In the genomic region with DNA sequence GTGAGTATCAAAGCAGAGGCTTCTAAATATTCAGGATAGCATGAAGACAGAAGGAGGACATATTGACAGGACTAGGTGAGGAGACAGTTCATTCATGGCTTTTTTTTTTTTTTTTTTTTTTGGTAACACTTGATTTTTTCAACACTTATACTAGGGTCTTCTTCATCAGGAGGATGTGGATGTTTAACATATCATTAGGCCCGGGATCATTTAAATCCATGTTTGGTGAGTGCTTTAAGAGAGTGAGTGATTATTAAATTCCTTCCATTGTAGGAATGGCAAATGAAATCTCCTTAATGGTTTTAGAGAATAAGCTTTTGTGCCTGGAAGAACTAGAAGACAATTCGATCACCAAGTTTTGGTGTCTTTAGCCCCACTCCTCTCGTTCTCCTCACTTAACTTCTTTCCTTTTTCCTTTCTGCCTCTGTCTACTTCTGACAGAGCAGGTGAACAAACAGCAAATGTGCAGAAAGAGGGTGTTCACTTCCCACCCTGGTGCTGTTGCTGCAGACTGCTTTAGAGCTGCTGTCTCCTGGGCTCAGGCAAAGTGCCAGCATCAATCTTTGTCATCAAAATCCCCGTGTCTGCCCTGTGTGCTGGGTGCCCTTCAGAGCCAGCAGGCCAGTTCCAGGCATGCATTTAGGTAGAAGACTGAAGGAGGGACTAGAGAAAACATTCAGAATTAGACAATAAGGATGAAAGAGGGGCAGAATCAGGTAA, we compare ENCODE assay signal across 1 cellular context.
TF ChIP-seq lines count a peak whose summit lies in the region.

No MANE protein-coding gene starts in this region.

TF ChIP-seq in HepG2, 621 proteins besides CTCF, POLR2A, EP300 and RAD21:
- no peak for TF ChIP-seq ATF7 (IDR thresholded peaks at IDR 0.05)
- TF ChIP-seq ATF7 (CRISPR knock-in tag; IDR thresholded peaks at IDR 0.05), result no peak
- no peak for TF ChIP-seq ZNF713 (CRISPR knock-in tag; IDR thresholded peaks at IDR 0.05)
- TF ChIP-seq, protein P1, sequence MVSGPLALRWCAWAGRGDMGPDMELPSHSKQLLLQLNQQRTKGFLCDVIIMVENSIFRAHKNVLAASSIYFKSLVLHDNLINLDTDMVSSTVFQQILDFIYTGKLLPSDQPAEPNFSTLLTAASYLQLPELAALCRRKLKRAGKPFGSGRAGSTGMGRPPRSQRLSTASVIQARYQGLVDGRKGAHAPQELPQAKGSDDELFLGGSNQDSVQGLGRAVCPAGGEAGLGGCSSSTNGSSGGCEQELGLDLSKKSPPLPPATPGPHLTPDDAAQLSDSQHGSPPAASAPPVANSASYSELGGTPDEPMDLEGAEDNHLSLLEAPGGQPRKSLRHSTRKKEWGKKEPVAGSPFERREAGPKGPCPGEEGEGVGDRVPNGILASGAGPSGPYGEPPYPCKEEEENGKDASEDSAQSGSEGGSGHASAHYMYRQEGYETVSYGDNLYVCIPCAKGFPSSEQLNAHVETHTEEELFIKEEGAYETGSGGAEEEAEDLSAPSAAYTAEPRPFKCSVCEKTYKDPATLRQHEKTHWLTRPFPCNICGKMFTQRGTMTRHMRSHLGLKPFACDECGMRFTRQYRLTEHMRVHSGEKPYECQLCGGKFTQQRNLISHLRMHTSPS (CRISPR knock-in tag; IDR thresholded peaks at IDR 0.05; ENCODE audit: low read depth), result peak; percentile 38; the same call in 1 of the 2 replicates
- TF ChIP-seq KDM4B (CRISPR knock-in tag; IDR thresholded peaks at IDR 0.05), result no peak
- TF ChIP-seq PAXIP1 (CRISPR knock-in tag; conservative IDR thresholded peaks at IDR 0.05), result no peak
- TF ChIP-seq, protein P2, sequence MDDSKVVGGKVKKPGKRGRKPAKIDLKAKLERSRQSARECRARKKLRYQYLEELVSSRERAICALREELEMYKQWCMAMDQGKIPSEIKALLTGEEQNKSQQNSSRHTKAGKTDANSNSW (CRISPR knock-in tag; IDR thresholded peaks at IDR 0.05; ENCODE audit: borderline replicate concordance), result no peak
- 0 out of 2 replicates have a peak, but pooled peaks have one; percentile 13 for TF ChIP-seq SALL1 (CRISPR knock-in tag; IDR thresholded peaks at IDR 0.05)
- TF ChIP-seq TMF1 (CRISPR knock-in tag; IDR thresholded peaks at IDR 0.05; ENCODE audit: low read depth), result no peak
- TF ChIP-seq ZNF292 (CRISPR knock-in tag; IDR thresholded peaks at IDR 0.05; ENCODE audit: borderline replicate concordance, low read depth), result peak; percentile 39; the same call in 1 of the 2 replicates
- 0 out of 2 replicates have a peak, but pooled peaks have one; percentile 23 for TF ChIP-seq FOSL2 (CRISPR knock-in tag; IDR thresholded peaks at IDR 0.05)
- TF ChIP-seq ZBTB33 (CRISPR knock-in tag; IDR thresholded peaks at IDR 0.05), result no peak
- TF ChIP-seq IRF9 (CRISPR knock-in tag; IDR thresholded peaks at IDR 0.05; ENCODE audit: borderline replicate concordance), result no peak
- TF ChIP-seq, protein P3, sequence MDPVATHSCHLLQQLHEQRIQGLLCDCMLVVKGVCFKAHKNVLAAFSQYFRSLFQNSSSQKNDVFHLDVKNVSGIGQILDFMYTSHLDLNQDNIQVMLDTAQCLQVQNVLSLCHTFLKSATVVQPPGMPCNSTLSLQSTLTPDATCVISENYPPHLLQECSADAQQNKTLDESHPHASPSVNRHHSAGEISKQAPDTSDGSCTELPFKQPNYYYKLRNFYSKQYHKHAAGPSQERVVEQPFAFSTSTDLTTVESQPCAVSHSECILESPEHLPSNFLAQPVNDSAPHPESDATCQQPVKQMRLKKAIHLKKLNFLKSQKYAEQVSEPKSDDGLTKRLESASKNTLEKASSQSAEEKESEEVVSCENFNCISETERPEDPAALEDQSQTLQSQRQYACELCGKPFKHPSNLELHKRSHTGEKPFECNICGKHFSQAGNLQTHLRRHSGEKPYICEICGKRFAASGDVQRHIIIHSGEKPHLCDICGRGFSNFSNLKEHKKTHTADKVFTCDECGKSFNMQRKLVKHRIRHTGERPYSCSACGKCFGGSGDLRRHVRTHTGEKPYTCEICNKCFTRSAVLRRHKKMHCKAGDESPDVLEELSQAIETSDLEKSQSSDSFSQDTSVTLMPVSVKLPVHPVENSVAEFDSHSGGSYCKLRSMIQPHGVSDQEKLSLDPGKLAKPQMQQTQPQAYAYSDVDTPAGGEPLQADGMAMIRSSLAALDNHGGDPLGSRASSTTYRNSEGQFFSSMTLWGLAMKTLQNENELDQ (CRISPR knock-in tag; IDR thresholded peaks at IDR 0.05; ENCODE audit: borderline replicate concordance), result no peak
- 0 out of 2 replicates have a peak, but pooled peaks have one; percentile 44 for TF ChIP-seq MED1 (CRISPR knock-in tag; IDR thresholded peaks at IDR 0.05)
- TF ChIP-seq ZNF546 (CRISPR knock-in tag; conservative IDR thresholded peaks at IDR 0.05), result no peak
- no peak for TF ChIP-seq ZNF782 (CRISPR knock-in tag; IDR thresholded peaks at IDR 0.05; ENCODE audit: borderline replicate concordance)
- TF ChIP-seq FOXK1 (CRISPR knock-in tag; IDR thresholded peaks at IDR 0.05; ENCODE audit: borderline replicate concordance, low read depth), result no peak
- no peak for TF ChIP-seq ASH2L (IDR thresholded peaks at IDR 0.05; ENCODE audit: insufficient read length, low read depth, low read length)
- TF ChIP-seq ARID5B (CRISPR knock-in tag; IDR thresholded peaks at IDR 0.05), result no peak
- no peak for TF ChIP-seq ZFX (CRISPR knock-in tag; IDR thresholded peaks at IDR 0.05; ENCODE audit: low read depth)
- no peak for TF ChIP-seq SRSF4 (IDR thresholded peaks at IDR 0.05; ENCODE audit: low read depth, low read length, poor library complexity, severe bottlenecking)
- no peak for TF ChIP-seq EED (CRISPR knock-in tag; IDR thresholded peaks at IDR 0.05)
- TF ChIP-seq SUZ12 (IDR thresholded peaks at IDR 0.05; ENCODE audit: low read depth, low read length), result no peak
- no peak for TF ChIP-seq SCMH1 (CRISPR knock-in tag; IDR thresholded peaks at IDR 0.05; ENCODE audit: borderline replicate concordance)
- no peak for TF ChIP-seq ZNF710 (CRISPR knock-in tag; IDR thresholded peaks at IDR 0.05; ENCODE audit: borderline replicate concordance)
- no peak for TF ChIP-seq ZNF660 (CRISPR knock-in tag; IDR thresholded peaks at IDR 0.05; ENCODE audit: borderline replicate concordance, low read depth)
- no peak for TF ChIP-seq THAP7 (CRISPR knock-in tag; IDR thresholded peaks at IDR 0.05)
